ENCODE assay signal across 17 cellular contexts in genomic region chr1:46617833-46618232, GRCh38. TPM values are rescaled to one million over a fixed set of nuclear protein-coding genes. Genes with fewer than 3 reads are reported as not detected.
DNase-seq lines count a peak whose midpoint lies in the region; ATAC-seq, FAIRE-seq and TF ChIP-seq lines count a peak whose summit lies in the region.
"Had no signal": no experiment of that assay in that cellular context is flagged by ENCODE, and none has a peak within 500 bp of the region (broad histone marks: within the 10 kb centered on the region; RNA-seq: fewer than 3 reads in every experiment).

No MANE protein-coding gene starts in this region.

- FAIRE-seq in kidney (lab: Jason Lieb, UNC): no peak

- H3K79me2 ChIP-seq in mesendoderm (ENCODE audit: control insufficient read depth, insufficient read depth, low read length): no peaks in the 10 kb centered on the region

- H2AK5ac ChIP-seq in mesendoderm (ENCODE audit: low read length): no peak overlapping the region

- no peak overlapping the region for H2BK120ac ChIP-seq in mesendoderm (ENCODE audit: low read depth, low read length)

- H3K27ac ChIP-seq in mesendoderm (ENCODE audit: low read depth, low read length) (no peak overlapping the region), kidney (ENCODE audit: low read depth in 2 of 2, low read length in 2 of 2) (no peak overlapping the region)

- H3K4me2 ChIP-seq in mesendoderm (ENCODE audit: low read length): no peak overlapping the region

- H3K4ac ChIP-seq in mesendoderm (ENCODE audit: low read depth, low read length): no peak overlapping the region

- no peaks in the 10 kb centered on the region for H3K9me3 Mint-ChIP-seq in activated naive CD4-positive, alpha-beta T cell treated with anti-CD3 and anti-CD28 coated beads, Interleukin-2, amount 10 ng/mL, durations not matched to agents 7 days and 5 days
- H3K9me3 Mint-ChIP-seq in activated CD4-positive, alpha-beta memory T cell treated with anti-CD3 and anti-CD28 coated beads for 36 hours: no peaks in the 10 kb centered on the region
- H3K9me3 Mint-ChIP-seq in stimulated activated naive B cell treated with anti-CD40 and anti-IgM and Interleukin-4, amounts not matched to agents 10 μg/mL and 1 μg/mL and 100 μg/mL, for 72 hours: no peaks in the 10 kb centered on the region

- CTCF ChIA-PET in activated naive CD4-positive, alpha-beta T cell treated with anti-CD3 and anti-CD28 coated beads, Interleukin-2, amount 10 ng/mL, durations not matched to agents 7 days and 5 days (lab: Charles Lee): interaction anchor here (0.8 to 3.4 kb wide), 3 partner anchors 13 to 107 kb away, joined by 3 to 22 read pairs (median 4); partner anchors contain the start of gene MKNK1
- CTCF ChIA-PET in activated CD4-positive, alpha-beta memory T cell treated with anti-CD3 and anti-CD28 coated beads for 36 hours (lab: Charles Lee): interaction anchor here (0.9 to 2.8 kb wide), 4 partner anchors 13 to 107 kb away, joined by 3 to 16 read pairs (median 4); partner anchors contain the start of genes ATPAF1 and MKNK1

- no peak overlapping the region for H4K8ac ChIP-seq in mesendoderm (ENCODE audit: low read depth, low read length)

- H3K9ac ChIP-seq in mesendoderm (ENCODE audit: low read length) (no peak overlapping the region), kidney (ENCODE audit: low read length in 2 of 2) (no peak overlapping the region)

- POLR2A ChIA-PET in activated CD4-positive, alpha-beta memory T cell treated with anti-CD3 and anti-CD28 coated beads for 36 hours (lab: Charles Lee): interaction anchor here (1.5 to 5.5 kb wide), 2 partner anchors 13 to 50 kb away, joined by 4 to 47 read pairs; partner anchors contain the start of genes ATPAF1 and MKNK1

- no peak overlapping the region for H3K23ac ChIP-seq in mesendoderm (ENCODE audit: low read length)

- peaks cover 2% of the 10 kb centered on the region for H3K36me3 Mint-ChIP-seq in activated naive CD4-positive, alpha-beta T cell treated with anti-CD3 and anti-CD28 coated beads, Interleukin-2, amount 10 ng/mL, durations not matched to agents 7 days and 5 days
- H3K36me3 Mint-ChIP-seq in activated CD4-positive, alpha-beta memory T cell treated with anti-CD3 and anti-CD28 coated beads for 36 hours: no peaks in the 10 kb centered on the region
- H3K36me3 Mint-ChIP-seq in stimulated activated naive B cell treated with anti-CD40 and anti-IgM and Interleukin-4, amounts not matched to agents 10 μg/mL and 1 μg/mL and 100 μg/mL, for 72 hours: peaks cover 23 to 25% of the 10 kb centered on the region in 2 donors

- ATAC-seq in stimulated activated naive B cell treated with anti-CD40 and anti-IgM and Interleukin-4, amounts not matched to agents 10 μg/mL and 1 μg/mL and 100 μg/mL, for 72 hours (replicated peaks): no peak
- ATAC-seq: foreskin keratinocyte, left ventricle myocardium superior, Panc1 had no signal

- no peak overlapping the region for H2BK15ac ChIP-seq in mesendoderm (replicated peaks; ENCODE audit: low read depth)

- peaks cover 10% of the 10 kb centered on the region for H3K4me1 ChIP-seq in mesendoderm (ENCODE audit: control insufficient read depth, low read depth, low read length)
- peaks cover 12 to 25% of the 10 kb centered on the region in 2 donors for H3K4me1 ChIP-seq in kidney (ENCODE audit: control insufficient read depth in 1 of 2, insufficient read depth in 1 of 2, low read depth in 1 of 2, low read length in 2 of 2)

- H3K27me3 Mint-ChIP-seq in activated naive CD4-positive, alpha-beta T cell treated with anti-CD3 and anti-CD28 coated beads, Interleukin-2, amount 10 ng/mL, durations not matched to agents 7 days and 5 days: peaks cover 31% of the 10 kb centered on the region
- H3K27me3 Mint-ChIP-seq in activated CD4-positive, alpha-beta memory T cell treated with anti-CD3 and anti-CD28 coated beads for 36 hours: no peaks in the 10 kb centered on the region
- no peaks in the 10 kb centered on the region for H3K27me3 Mint-ChIP-seq in stimulated activated naive B cell treated with anti-CD40 and anti-IgM and Interleukin-4, amounts not matched to agents 10 μg/mL and 1 μg/mL and 100 μg/mL, for 72 hours

- WGBS in mesendoderm (ENCODE audit: extremely low coverage, insufficient coverage, low lambda C conversion rate): no CpG with 5 or more reads among the region's 3 CpGs

- H3K36me3 ChIP-seq in mesendoderm (ENCODE audit: control insufficient read depth, insufficient read depth, low read length): no peaks in the 10 kb centered on the region
- H3K36me3 ChIP-seq in kidney (ENCODE audit: control insufficient read depth in 1 of 2, insufficient read depth in 2 of 2, low read length in 2 of 2): no peaks in the 10 kb centered on the region
- H3K36me3 ChIP-seq: HAP-1 had no signal

- no peaks in the 10 kb centered on the region for H3K79me1 ChIP-seq in mesendoderm (ENCODE audit: low read length)

- H4K5ac ChIP-seq in mesendoderm (ENCODE audit: low read length): no peak overlapping the region

- H3K18ac ChIP-seq in mesendoderm (ENCODE audit: low read length): no peak overlapping the region

- no peaks in the 10 kb centered on the region for H3K27me3 ChIP-seq in mesendoderm (ENCODE audit: insufficient read depth, low read length, poor library complexity)
- H3K27me3 ChIP-seq: foreskin keratinocyte had no signal

- no peak overlapping the region for H2BK5ac ChIP-seq in mesendoderm (ENCODE audit: low read length)

- DNase-seq in activated naive CD4-positive, alpha-beta T cell treated with anti-CD3 and anti-CD28 coated beads, Interleukin-2, amount 10 ng/mL, durations not matched to agents 7 days and 5 days: no peak
- no peak for DNase-seq in activated naive CD4-positive, alpha-beta T cell treated with anti-CD3 and anti-CD28 coated beads, Interleukin-2, amount 50 U/mL, for 16 hours
- DNase-seq in activated CD4-positive, alpha-beta memory T cell treated with anti-CD3 and anti-CD28 coated beads for 36 hours: no peak
- DNase-seq in mesendoderm: no peak
- no peak for DNase-seq in stimulated activated naive B cell treated with anti-CD40 and anti-IgM and Interleukin-4, amounts not matched to agents 10 μg/mL and 1 μg/mL and 100 μg/mL, for 72 hours
- no peak for DNase-seq in stimulated activated CD4-positive, alpha-beta T cell treated with anti-CD3 and anti-CD28 coated beads, Interleukin-4, amount 100 ng/mL, for 1 hour
- no peak for DNase-seq in kidney
- no peak for DNase-seq in cerebellar nuclear complex (lab: John Stamatoyannopoulos, UW)
- DNase-seq: foreskin keratinocyte, Karpas-422, left ventricle myocardium superior, NCI-H1105 had no signal

- H3K9me3 ChIP-seq in kidney (ENCODE audit: control insufficient read depth in 1 of 2, low read length in 2 of 2): no peaks in the 10 kb centered on the region
- H3K9me3 ChIP-seq: HAP-1 had no signal

- TF ChIP-seq CTCF in kidney (IDR thresholded peaks at IDR 0.05; ENCODE audit: borderline replicate concordance, extremely low read depth, insufficient read depth): no peak

- intact Hi-C loops in activated CD4-positive, alpha-beta memory T cell treated with anti-CD3 and anti-CD28 coated beads for 36 hours (cut with micrococcal nuclease): loop anchor here (2.0 to 5.0 kb wide), 2 partner anchors 49 to 101 kb away; partner anchors contain the start of genes ATPAF1 and EFCAB14
- intact Hi-C loops in kidney (cut with DNase I): no loop called here

- H3K27ac Mint-ChIP-seq in activated naive CD4-positive, alpha-beta T cell treated with anti-CD3 and anti-CD28 coated beads, Interleukin-2, amount 10 ng/mL, durations not matched to agents 7 days and 5 days: peak overlapping the region; percentile 86
- no peak overlapping the region for H3K27ac Mint-ChIP-seq in activated CD4-positive, alpha-beta memory T cell treated with anti-CD3 and anti-CD28 coated beads for 36 hours
- H3K27ac Mint-ChIP-seq in stimulated activated naive B cell treated with anti-CD40 and anti-IgM and Interleukin-4, amounts not matched to agents 10 μg/mL and 1 μg/mL and 100 μg/mL, for 72 hours: peak overlapping the region; percentile 95

- no peak overlapping the region for H3K4me3 ChIP-seq in mesendoderm (ENCODE audit: low read length)
- H3K4me3 ChIP-seq in kidney (ENCODE audit: low read length in 2 of 2): no peak overlapping the region

- peak overlapping the region; percentile 89 for H3K56ac ChIP-seq in mesendoderm (ENCODE audit: low read length)

- H3K4me1 Mint-ChIP-seq in activated naive CD4-positive, alpha-beta T cell treated with anti-CD3 and anti-CD28 coated beads, Interleukin-2, amount 10 ng/mL, durations not matched to agents 7 days and 5 days: peaks cover 50% of the 10 kb centered on the region
- peaks cover 47% of the 10 kb centered on the region for H3K4me1 Mint-ChIP-seq in activated CD4-positive, alpha-beta memory T cell treated with anti-CD3 and anti-CD28 coated beads for 36 hours (ENCODE audit: low read depth)
- peaks cover 69 to 90% of the 10 kb centered on the region in 2 donors for H3K4me1 Mint-ChIP-seq in stimulated activated naive B cell treated with anti-CD40 and anti-IgM and Interleukin-4, amounts not matched to agents 10 μg/mL and 1 μg/mL and 100 μg/mL, for 72 hours

- peak overlapping the region; percentile 91 for H3K4me3 Mint-ChIP-seq in activated naive CD4-positive, alpha-beta T cell treated with anti-CD3 and anti-CD28 coated beads, Interleukin-2, amount 10 ng/mL, durations not matched to agents 7 days and 5 days
- H3K4me3 Mint-ChIP-seq in activated CD4-positive, alpha-beta memory T cell treated with anti-CD3 and anti-CD28 coated beads for 36 hours: peak overlapping the region; percentile 86
- peak overlapping the region; percentile 89 to 93 for H3K4me3 Mint-ChIP-seq in stimulated activated naive B cell treated with anti-CD40 and anti-IgM and Interleukin-4, amounts not matched to agents 10 μg/mL and 1 μg/mL and 100 μg/mL, for 72 hours

RNA-seq across cellular contexts. Expression of gene MOB3C, which starts 1.2 kb away (rescaled TPM):
- 1 to 10 TPM; 8.2 to 10.0 TPM for total RNA-seq in activated CD4-positive, alpha-beta memory T cell treated with anti-CD3 and anti-CD28 coated beads for 36 hours
- polyA plus RNA-seq in mesendoderm (2013, experiment 1 of 2): 0.58 TPM
- 0.67 TPM for polyA plus RNA-seq in mesendoderm (2013, experiment 2 of 2)
- total RNA-seq in kidney: 14.9 TPM
- polyA plus RNA-seq in kidney (ENCODE audit: insufficient read depth, low read depth, low replicate concordance): 12.4 TPM

RNA-seq across cellular contexts. Expression of gene MKNK1, which starts 13.8 kb away (rescaled TPM):
- 10 to 100 TPM; 28.2 to 28.5 TPM for total RNA-seq in activated CD4-positive, alpha-beta memory T cell treated with anti-CD3 and anti-CD28 coated beads for 36 hours
- 17.3 TPM for polyA plus RNA-seq in mesendoderm (2013, experiment 1 of 2)
- 16.2 TPM for polyA plus RNA-seq in mesendoderm (2013, experiment 2 of 2)
- 49.7 TPM for total RNA-seq in kidney
- 17.5 TPM for polyA plus RNA-seq in kidney (ENCODE audit: insufficient read depth, low read depth, low replicate concordance)

RNA-seq across cellular contexts. Expression of gene ATPAF1, which starts 50.3 kb away (rescaled TPM):
- total RNA-seq in activated CD4-positive, alpha-beta memory T cell treated with anti-CD3 and anti-CD28 coated beads for 36 hours: 10 to 100 TPM; 45.0 to 45.9 TPM
- 40.9 TPM for polyA plus RNA-seq in mesendoderm (2013, experiment 1 of 2)
- 40.2 TPM for polyA plus RNA-seq in mesendoderm (2013, experiment 2 of 2)
- total RNA-seq in kidney: 36.4 TPM
- 127 TPM for polyA plus RNA-seq in kidney (ENCODE audit: insufficient read depth, low read depth, low replicate concordance)

RNA-seq across cellular contexts. Expression of gene TEX38, which starts 53.8 kb away (rescaled TPM):
- under 1 TPM in 1 of 2 experiments, not detected in 1; 0.21 TPM for total RNA-seq in activated CD4-positive, alpha-beta memory T cell treated with anti-CD3 and anti-CD28 coated beads for 36 hours
- 0.06 TPM for polyA plus RNA-seq in mesendoderm (2013, experiment 1 of 2)
- not detected for polyA plus RNA-seq in mesendoderm (2013, experiment 2 of 2)
- 0.35 TPM for total RNA-seq in kidney
- polyA plus RNA-seq in kidney (ENCODE audit: insufficient read depth, low read depth, low replicate concordance): not detected
- total RNA-seq: chondrocyte, foreskin keratinocyte, left ventricle myocardium superior, myocyte, subcutaneous adipose tissue had no signal
- polyA plus RNA-seq: foreskin keratinocyte had no signal
